In the genomic region with DNA sequence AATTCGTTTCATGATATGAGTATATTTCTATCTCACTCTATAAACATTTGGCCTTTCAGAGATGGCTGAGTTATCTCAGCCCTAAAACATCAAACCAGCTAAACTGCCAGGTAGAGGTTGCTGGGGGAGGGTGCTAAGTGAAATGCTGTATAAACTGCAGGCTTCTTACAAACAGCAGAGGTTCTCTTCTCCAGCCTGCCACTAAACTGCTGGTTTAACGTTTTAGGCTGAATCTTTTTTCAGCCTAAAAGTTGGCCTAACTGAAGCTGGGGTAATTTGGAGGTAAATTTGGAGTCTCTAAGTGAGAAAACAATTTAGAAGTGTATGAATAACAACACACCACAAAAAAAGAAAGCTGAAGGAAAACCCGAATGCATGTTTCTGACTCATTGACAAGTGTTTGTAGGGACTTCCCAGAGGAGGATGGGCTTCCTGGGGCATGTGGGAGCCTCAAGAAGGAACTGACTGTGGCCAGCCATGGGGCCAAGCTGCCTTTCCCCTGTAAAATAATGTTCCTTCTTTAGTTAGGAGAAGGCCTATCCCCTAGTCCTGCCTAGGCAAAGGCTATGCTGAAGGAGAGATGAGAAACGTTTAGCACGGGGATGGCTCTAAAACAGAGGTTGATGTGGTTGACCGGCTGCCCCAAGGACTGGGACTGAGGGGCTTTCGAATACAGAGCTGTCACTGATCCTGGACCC, we compare ENCODE assay signal across 8 cellular contexts. TPM values are rescaled to one million over a fixed set of nuclear protein-coding genes. Genes with fewer than 3 reads are reported as not detected.
DNase-seq lines count a peak whose midpoint lies in the region; ATAC-seq and TF ChIP-seq lines count a peak whose summit lies in the region.

No MANE protein-coding gene starts in this region.

- no peaks in the 10 kb centered on the region for H3K9me3 ChIP-seq in CD4-positive, alpha-beta T cell (ENCODE audit: control insufficient read depth, low read length)
- H3K9me3 ChIP-seq in hepatocyte (ENCODE audit: low read depth), result no peaks in the 10 kb centered on the region

- no peaks in the 10 kb centered on the region for H3K27me3 Mint-ChIP-seq in CD4-positive, alpha-beta T cell
- H3K27me3 Mint-ChIP-seq in activated naive CD8-positive, alpha-beta T cell, result no peaks in the 10 kb centered on the region

- no peaks in the 10 kb centered on the region for H4K20me1 ChIP-seq in hepatocyte (ENCODE audit: insufficient read depth, poor library complexity, severe bottlenecking)

- WGBS in hepatocyte (ENCODE audit: low lambda C conversion rate, missing lambda C conversion rate), result 69% methylated on average over 7 of the region's 7 CpGs

- POLR2A ChIA-PET in CD4-positive, alpha-beta T cell (lab: Charles Lee), result interaction anchor here (1.0 to 1.3 kb wide), 2 partner anchors 316 to 588 kb away, joined by 4 to 6 read pairs; partner anchors contain the start of genes HNRNPK, RMI1 and UBQLN1

- peaks cover 8% of the 10 kb centered on the region for H3K4me1 ChIP-seq in hepatocyte (ENCODE audit: insufficient read depth)

- no peaks in the 10 kb centered on the region for H3K9me2 ChIP-seq in hepatocyte (replicated peaks; ENCODE audit: insufficient read depth)

- ATAC-seq in CD4-positive, alpha-beta T cell (ENCODE audit: poor library complexity), result peak; percentile 51
- peak; percentile 52 for ATAC-seq in GM21447 (IDR thresholded peaks at IDR 0.05; ENCODE audit: unreplicated experiment)

- CTCF ChIA-PET in CD4-positive, alpha-beta T cell (lab: Charles Lee), result no interaction called here

- H3K9me3 Mint-ChIP-seq in CD4-positive, alpha-beta T cell, result no peaks in the 10 kb centered on the region
- H3K9me3 Mint-ChIP-seq in activated naive CD8-positive, alpha-beta T cell (ENCODE audit: low read depth), result no peaks in the 10 kb centered on the region

- no peak overlapping the region for H3K4me2 ChIP-seq in hepatocyte

- peak overlapping the region; percentile 78 for H3K27ac Mint-ChIP-seq in CD4-positive, alpha-beta T cell
- H3K27ac Mint-ChIP-seq in activated naive CD8-positive, alpha-beta T cell, result peak overlapping the region; percentile 98

- intact Hi-C loops in CD4-positive, alpha-beta T cell (cut with DNase I, micrococcal nuclease), result no loop called here

- TF ChIP-seq CTCF in CD4-positive, alpha-beta T cell (IDR thresholded peaks at IDR 0.05), result no peak
- no peak for TF ChIP-seq CTCF in hepatocyte (IDR thresholded peaks at IDR 0.05; ENCODE audit: poor library complexity)

- H3K27me3 ChIP-seq in CD4-positive, alpha-beta T cell (ENCODE audit: control insufficient read depth, insufficient read depth, low read length), result no peaks in the 10 kb centered on the region
- H3K27me3 ChIP-seq in hepatocyte, result no peaks in the 10 kb centered on the region

- H2AFZ ChIP-seq in hepatocyte, result no peak overlapping the region

- H3K27ac ChIP-seq in CD4-positive, alpha-beta T cell (ENCODE audit: low read depth, low read length), result no peak overlapping the region
- H3K27ac ChIP-seq in skin epidermis (peak overlapping the region in 15 of 21 experiments; percentile 8 to 85 (median 54)), hepatocyte (no peak overlapping the region)

- H3K36me3 ChIP-seq in hepatocyte (replicated peaks; ENCODE audit: insufficient read depth, low read depth), result no peaks in the 10 kb centered on the region

- no peaks in the 10 kb centered on the region for H3K36me3 Mint-ChIP-seq in CD4-positive, alpha-beta T cell (ENCODE audit: low read depth)
- H3K36me3 Mint-ChIP-seq in activated naive CD8-positive, alpha-beta T cell, result no peaks in the 10 kb centered on the region

- no peaks in the 10 kb centered on the region for H3K79me2 ChIP-seq in hepatocyte

- peaks cover 53% of the 10 kb centered on the region for H3K4me1 Mint-ChIP-seq in CD4-positive, alpha-beta T cell (ENCODE audit: low read depth)
- H3K4me1 Mint-ChIP-seq in activated naive CD8-positive, alpha-beta T cell (ENCODE audit: low read depth), result peaks cover 57% of the 10 kb centered on the region

- H3K4me3 ChIP-seq in skin epidermis (no peak overlapping the region), hepatocyte (no peak overlapping the region)

- DNase-seq in CD4-positive, alpha-beta T cell, result peak in 4 of 10 experiments; percentile 4 to 18 (median 8)
- DNase-seq in Kasumi-1 (lab: John Stamatoyannopoulos, UW), result peak; percentile 21 to 26
- DNase-seq in cortex of kidney (lab: John Stamatoyannopoulos, UW), result no peak
- no peak for DNase-seq in hepatocyte (ENCODE audit: low spot score)
- no peak for DNase-seq in SKM-1 treated with dmso at 0.1 percent for 144 hours (lab: John Stamatoyannopoulos, UW; ENCODE audit: unreplicated experiment)

- no peak overlapping the region for H3K4me3 Mint-ChIP-seq in CD4-positive, alpha-beta T cell
- H3K4me3 Mint-ChIP-seq in activated naive CD8-positive, alpha-beta T cell, result peak overlapping the region; percentile 68

RNA-seq across cellular contexts. Expression of gene SLC28A3, which starts 44.3 kb away (rescaled TPM):
- total RNA-seq in CD4-positive, alpha-beta T cell, result not detected
- 1.4 and 1.7 TPM in 2 replicates for total RNA-seq in hepatocyte
- 0.84 and 0.98 TPM in 2 replicates for polyA plus RNA-seq in hepatocyte

Comparison
In these comparisons a context has a peak if more than half of its experiments do, and no peak if none do; other contexts are left out.
1. DNase-seq: peak in Kasumi-1 (2 of 2); none in cortex of kidney (single experiment), hepatocyte (single experiment) and SKM-1 treated with dmso at 0.1 percent for 144 hours (single experiment).
2. H3K27ac ChIP-seq: peak in skin epidermis (15 of 21); none in CD4-positive, alpha-beta T cell (single experiment) and hepatocyte (single experiment).